Comparison of ENCODE assay signal across 24 cellular contexts in genomic region chr10:113463777-113464176, GRCh38.
DNase-seq lines count a peak whose midpoint lies in the region; ATAC-seq and TF ChIP-seq lines count a peak whose summit lies in the region.
"Had no signal": no experiment of that assay in that cellular context is flagged by ENCODE, and none has a peak within 500 bp of the region (broad histone marks: within the 10 kb centered on the region; RNA-seq: fewer than 3 reads in every experiment).

No MANE protein-coding gene starts in this region.

- H3K27ac ChIP-seq in breast epithelium, result peak overlapping the region; percentile 1 to 67
- H3K27ac ChIP-seq in thyroid gland, result peak overlapping the region in 1 of 3 donors; percentile 38
- H3K27ac ChIP-seq in tibial nerve, result no peak overlapping the region
- H3K27ac ChIP-seq: 22Rv1, C4-2B, heart left ventricle, HL-60, neutrophil, PC-9 had no signal

- TF ChIP-seq CTCF in breast epithelium (IDR thresholded peaks at IDR 0.05), result no peak
- TF ChIP-seq CTCF in MCF 10A (IDR thresholded peaks at IDR 0.05; ENCODE audit: unreplicated experiment), result no peak
- no peak for TF ChIP-seq CTCF in chondrocyte (IDR thresholded peaks at IDR 0.05)
- no peak for TF ChIP-seq CTCF in thyroid gland (IDR thresholded peaks at IDR 0.05)
- no peak for TF ChIP-seq CTCF in tibial nerve (IDR thresholded peaks at IDR 0.05)

- no peaks in the 10 kb centered on the region for H3K36me3 ChIP-seq in breast epithelium
- H3K36me3 ChIP-seq in thyroid gland, result no peaks in the 10 kb centered on the region
- H3K36me3 ChIP-seq in tibial nerve, result no peaks in the 10 kb centered on the region
- H3K36me3 ChIP-seq: heart left ventricle, neutrophil, uterus had no signal

- ATAC-seq in left lobe of liver (peak; percentile 92), T-helper 17 cell (no peak)
- ATAC-seq: heart left ventricle, left ventricle myocardium superior had no signal

- WGBS in thyroid gland, 2 donors, result 32 to 36% methylated on average over 3 of the region's 3 CpGs
- WGBS in tibial nerve, 2 donors, result 51 to 58% methylated on average over 3 of the region's 3 CpGs

- H3K9me3 Mint-ChIP-seq in MCF 10A (ENCODE audit: unreplicated experiment), result no peaks in the 10 kb centered on the region
- H3K9me3 Mint-ChIP-seq in chondrocyte (ENCODE audit: low read depth), result peaks cover 3% of the 10 kb centered on the region
- H3K9me3 Mint-ChIP-seq: activated T-cell treated with anti-CD3 and anti-CD28 coated beads, Interleukin-2, amount 50 U/mL, for 24 hours; IgD-negative memory B cell had no signal

- H3K4me1 Mint-ChIP-seq in MCF 10A (ENCODE audit: insufficient read depth, unreplicated experiment) (no peaks in the 10 kb centered on the region), chondrocyte (ENCODE audit: low read depth) (peaks cover 8% of the 10 kb centered on the region), T-helper 17 cell (no peaks in the 10 kb centered on the region)

- H3K27me3 ChIP-seq in breast epithelium (no peaks in the 10 kb centered on the region), thyroid gland (no peaks in the 10 kb centered on the region), tibial nerve (no peaks in the 10 kb centered on the region)
- H3K27me3 ChIP-seq: heart left ventricle, uterus had no signal

- POLR2A ChIA-PET in MCF 10A (lab: Yijun Ruan, JAX), result no interaction called here

- H3K36me3 Mint-ChIP-seq in MCF 10A (ENCODE audit: insufficient read depth, unreplicated experiment) (no peaks in the 10 kb centered on the region), chondrocyte (ENCODE audit: low read depth) (no peaks in the 10 kb centered on the region), T-helper 17 cell (ENCODE audit: low read depth) (no peaks in the 10 kb centered on the region)
- H3K36me3 Mint-ChIP-seq: IgD-negative memory B cell had no signal

- H3K27ac Mint-ChIP-seq in MCF 10A (ENCODE audit: low read depth, unreplicated experiment) (no peak overlapping the region), chondrocyte (ENCODE audit: unreplicated experiment) (peak overlapping the region; percentile 11), T-helper 17 cell (no peak overlapping the region)
- H3K27ac Mint-ChIP-seq: activated T-cell treated with anti-CD3 and anti-CD28 coated beads, Interleukin-2, amount 50 U/mL, for 24 hours; IgD-negative memory B cell had no signal

- no peaks in the 10 kb centered on the region for H3K9me3 ChIP-seq in breast epithelium
- no peaks in the 10 kb centered on the region for H3K9me3 ChIP-seq in thyroid gland
- no peaks in the 10 kb centered on the region for H3K9me3 ChIP-seq in tibial nerve
- no peaks in the 10 kb centered on the region for H3K9me3 ChIP-seq in T-helper 17 cell (ENCODE audit: control insufficient read depth, low read length, poor library complexity, severe bottlenecking)
- H3K9me3 ChIP-seq: neutrophil, uterus had no signal

- TF ChIP-seq EP300 in tibial nerve (IDR thresholded peaks at IDR 0.05), result no peak

- BruUV-seq in MCF 10A (replicated peaks; lab: Mats Ljungman, UMichigan), result no TSS peak

- intact Hi-C loops in breast epithelium (cut with DNase I; ENCODE audit: low total_unique reads), result no loop called here
- intact Hi-C loops in MCF 10A (cut with micrococcal nuclease), result no loop called here
- intact Hi-C loops in thyroid gland (cut with DNase I), result no loop called here

- no peak overlapping the region for H3K4me3 ChIP-seq in breast epithelium
- no peak overlapping the region for H3K4me3 ChIP-seq in thyroid gland (replicated peaks in 1 of 3)
- no peak overlapping the region for H3K4me3 ChIP-seq in tibial nerve
- H3K4me3 ChIP-seq: heart left ventricle, PC-9, uterus had no signal

- TF ChIP-seq POLR2A in breast epithelium (IDR thresholded peaks at IDR 0.05), result no peak
- no peak for TF ChIP-seq POLR2A in thyroid gland (IDR thresholded peaks at IDR 0.05)
- TF ChIP-seq POLR2A in tibial nerve (IDR thresholded peaks at IDR 0.05), result no peak

- CTCF ChIA-PET in MCF 10A (lab: Yijun Ruan, JAX), result interaction anchor here (1.3 to 1.7 kb wide), 2 partner anchors 9 to 10 kb away, joined by 5 to 6 read pairs; no protein-coding TSS in a partner anchor

- no peak for DNase-seq in breast epithelium (ENCODE audit: low spot score in 2 of 2)
- no peak for DNase-seq in MCF 10A (ENCODE audit: unreplicated experiment)
- no peak for DNase-seq in chondrocyte (ENCODE audit: low spot score)
- DNase-seq in left lobe of liver (ENCODE audit: low spot score), result peak; percentile 55
- peak; percentile 8 to 29 for DNase-seq in thyroid gland
- no peak for DNase-seq in Kasumi-1 (lab: John Stamatoyannopoulos, UW)
- no peak for DNase-seq in tibial nerve (ENCODE audit: low spot score in 2 of 2)
- no peak for DNase-seq in T-helper 17 cell
- DNase-seq: activated CD4-positive, CD25-positive, alpha-beta regulatory T cell; activated naive CD4-positive, alpha-beta T cell; activated T-cell treated with anti-CD3 and anti-CD28 coated beads, Interleukin-2, amount 50 U/mL, for 24 hours; effector memory CD4-positive, alpha-beta T cell; heart left ventricle; left ventricle myocardium superior; NCI-H187 treated with DMSO at 0.1 percent for 48 hours; NCI-H226; PC-9; retina; uterus had no signal

- H3K27me3 Mint-ChIP-seq in MCF 10A (ENCODE audit: insufficient read depth, unreplicated experiment) (peaks cover 81% of the 10 kb centered on the region), chondrocyte (ENCODE audit: low read depth) (peaks cover 13% of the 10 kb centered on the region), T-helper 17 cell (peaks cover 35% of the 10 kb centered on the region)

- H3K4me3 Mint-ChIP-seq in MCF 10A (ENCODE audit: unreplicated experiment) (no peak overlapping the region), chondrocyte (ENCODE audit: unreplicated experiment) (no peak overlapping the region), T-helper 17 cell (no peak overlapping the region)
- H3K4me3 Mint-ChIP-seq: activated T-cell treated with anti-CD3 and anti-CD28 coated beads, Interleukin-2, amount 50 U/mL, for 24 hours; IgD-negative memory B cell had no signal

- H3K4me1 ChIP-seq in breast epithelium (no peaks in the 10 kb centered on the region), thyroid gland (peaks cover 0 to 8% of the 10 kb centered on the region in 2 donors), tibial nerve (no peaks in the 10 kb centered on the region)

Comparison
In these comparisons a context has a peak if more than half of its experiments do, and no peak if none do; other contexts are left out.
1. DNase-seq: peak in left lobe of liver (single experiment) and thyroid gland (2 of 2); none in breast epithelium (0 of 2), MCF 10A (single experiment), chondrocyte (single experiment), Kasumi-1 (0 of 2), tibial nerve (0 of 2) and T-helper 17 cell (0 of 3).
2. H3K27ac ChIP-seq: peak in breast epithelium (2 of 2); none in tibial nerve (0 of 4).